1 cellular context compared by ENCODE assay signal in genomic region chr5:79508354-79508753, GRCh38.
TF ChIP-seq lines count a peak whose summit lies in the region.

No MANE protein-coding gene starts in this region.

TF ChIP-seq in HepG2, 621 proteins besides CTCF, POLR2A, EP300 and RAD21:
- no peak for TF ChIP-seq ZNF234 (CRISPR knock-in tag; conservative IDR thresholded peaks at IDR 0.05)
- no peak for TF ChIP-seq NFYB (CRISPR knock-in tag; IDR thresholded peaks at IDR 0.05)
- peak; percentile 67 for TF ChIP-seq PBX2 (CRISPR knock-in tag; IDR thresholded peaks at IDR 0.05)
- no peak for TF ChIP-seq GRHL1 (CRISPR knock-in tag; conservative IDR thresholded peaks at IDR 0.05)
- TF ChIP-seq NFE2 (CRISPR knock-in tag; IDR thresholded peaks at IDR 0.05): no peak
- TF ChIP-seq ZNF142 (CRISPR knock-in tag; IDR thresholded peaks at IDR 0.05): no peak
- TF ChIP-seq PREB (CRISPR knock-in tag; IDR thresholded peaks at IDR 0.05): no peak
